ENCODE assay signal across 10 cellular contexts in the genomic region with DNA sequence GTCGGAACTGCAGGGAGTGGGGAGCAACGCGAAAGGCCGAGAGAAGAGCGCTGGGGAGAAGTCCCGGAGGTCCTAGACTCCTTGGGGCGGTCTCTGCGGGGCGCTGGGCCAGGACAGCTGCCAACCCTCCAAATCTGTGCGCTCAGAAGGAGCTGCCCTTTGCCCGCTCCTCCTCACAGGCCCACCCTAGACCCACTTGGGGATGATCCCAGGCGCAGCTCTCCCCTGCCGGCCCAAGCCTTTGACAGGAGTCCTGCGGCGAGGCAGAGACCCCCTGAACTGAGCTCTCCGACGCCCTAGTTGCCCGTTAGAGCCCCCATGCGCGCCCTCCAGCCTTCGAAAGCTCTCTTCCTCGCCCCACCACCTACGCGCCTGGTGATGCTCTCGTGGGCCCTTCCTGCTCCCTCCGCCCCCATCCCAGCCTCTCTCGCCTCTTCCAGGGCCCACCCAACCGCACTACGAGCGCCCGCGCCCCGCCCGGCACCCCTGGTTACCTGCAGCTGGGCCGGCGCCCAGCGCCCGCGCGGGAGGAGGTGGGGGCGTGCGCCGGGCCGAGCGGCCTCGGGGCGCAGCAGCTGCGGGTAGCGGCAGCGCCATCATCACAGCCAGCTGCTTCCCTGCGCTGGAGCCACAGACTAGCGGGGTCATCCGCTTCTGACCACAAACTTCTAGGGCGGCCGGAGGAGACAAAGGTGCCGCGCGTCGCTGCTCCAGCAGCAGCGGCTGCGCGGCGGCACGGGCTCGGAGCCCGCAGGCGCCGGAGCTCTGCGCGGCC.
DNase-seq lines count a peak whose midpoint lies in the region; ATAC-seq, FAIRE-seq and TF ChIP-seq lines count a peak whose summit lies in the region.
"Had no signal": no experiment of that assay in that cellular context is flagged by ENCODE, and none has a peak within 500 bp of the region (broad histone marks: within the 10 kb centered on the region; RNA-seq: fewer than 3 reads in every experiment).

No MANE protein-coding gene starts in this region.

- in situ Hi-C loops in astrocyte of the spinal cord (cut with HindIII; ENCODE audit: low sequenced_read_pairs), result no loop called here

- H4K20me1 ChIP-seq in HCT116 (ENCODE audit: insufficient read depth) (no peaks in the 10 kb centered on the region), MM.1S (ENCODE audit: insufficient read depth, low read length) (no peaks in the 10 kb centered on the region)

- peaks cover 0 to 13% of the 10 kb centered on the region in 2 experiments; a peak in 3 of 4 replicates for H3K4me1 ChIP-seq in HCT116 (ENCODE audit: control insufficient read depth in 1 of 2, insufficient read depth in 2 of 2, low read length in 2 of 2)
- H3K4me1 ChIP-seq in MM.1S (ENCODE audit: low read length), result no peaks in the 10 kb centered on the region

- peak; percentile 36 for TF ChIP-seq POLR2A in HCT116 (IDR thresholded peaks at IDR 0.05; ENCODE audit: borderline replicate concordance, extremely low read depth, insufficient read depth, insufficient read length)

- no peaks in the 10 kb centered on the region for H3K9me3 ChIP-seq in HCT116 (ENCODE audit: control insufficient read depth in 1 of 2, insufficient read depth in 1 of 2, low read depth in 1 of 2, low read length in 2 of 2)
- H3K9me3 ChIP-seq in MM.1S (replicated peaks; ENCODE audit: insufficient read depth, low read length), result no peaks in the 10 kb centered on the region

- peak overlapping the region; percentile 96 for H3K4me2 ChIP-seq in HCT116 (ENCODE audit: low read length)
- H3K4me2 ChIP-seq in MM.1S (ENCODE audit: low read depth, low read length), result no peak overlapping the region

- no peak for TF ChIP-seq RAD21 in HCT116 (IDR thresholded peaks at IDR 0.05; ENCODE audit: low read depth)

- RAD21 ChIA-PET in HCT116 (lab: Charles Lee; ENCODE audit: low non-redundant PET in 1 of 2, low total read pairs in 2 of 2, uncharacterized antibody in 2 of 2, unreplicated experiment in 2 of 2), result no interaction called here

- no peak overlapping the region for H3K27ac Mint-ChIP-seq in natural killer cell

- H3K27me3 Mint-ChIP-seq in natural killer cell (ENCODE audit: low read depth in 2 of 2), result peaks cover 31 to 34% of the 10 kb centered on the region in 2 donors

- H3K36me3 Mint-ChIP-seq in natural killer cell, result no peaks in the 10 kb centered on the region

- no peaks in the 10 kb centered on the region for H3F3A ChIP-seq in MM.1S (ENCODE audit: insufficient read depth, low read length)

- H3K4me3 ChIP-seq in HCT116 (replicated peaks in 1 of 2; ENCODE audit: low read depth in 1 of 2, low read length in 2 of 2) (peak overlapping the region; percentile 76 to 81), astrocyte of the spinal cord (ENCODE audit: low read depth, low read length) (peak overlapping the region; percentile 46), MM.1S (ENCODE audit: low read length) (no peak overlapping the region)
- H3K4me3 ChIP-seq: GM12878 had no signal

- DNase-seq in AG08395 (ENCODE audit: low spot score) (peak; percentile 13), HCT116 (ENCODE audit: low read depth, low spot score) (no peak), astrocyte of the spinal cord (ENCODE audit: low read depth, low spot score) (no peak), natural killer cell (no peak), MM.1S (no peak), D721Med (ENCODE audit: insufficient read length, low spot score) (no peak)
- DNase-seq: NCI-H1048 had no signal

- H2AFZ ChIP-seq in HCT116 (ENCODE audit: low read depth, low read length, poor library complexity, severe bottlenecking), result no peak overlapping the region
- H2AFZ ChIP-seq in MM.1S (ENCODE audit: low read length), result no peak overlapping the region

- H3K36me3 ChIP-seq in HCT116 (ENCODE audit: control insufficient read depth in 1 of 2, insufficient read depth in 2 of 2, low read length in 2 of 2) (no peaks in the 10 kb centered on the region), MM.1S (replicated peaks; ENCODE audit: insufficient read depth, low read length) (no peaks in the 10 kb centered on the region)

- no peak for FAIRE-seq in D721Med (lab: Jason Lieb, UNC)
- FAIRE-seq: GM12878 had no signal

- POLR2A ChIA-PET in HCT116 (lab: Charles Lee), result no interaction called here

- TF ChIP-seq CTCF in HCT116 (IDR thresholded peaks at IDR 0.05 in 2 of 3, conservative IDR thresholded peaks at IDR 0.05 in 1 of 3; ENCODE audit: borderline replicate concordance in 1 of 3, insufficient read depth in 1 of 3, low read depth in 2 of 3, low read length in 2 of 3) (no peak), astrocyte of the spinal cord (IDR thresholded peaks at IDR 0.05; ENCODE audit: low read depth, low read length) (no peak), natural killer cell (IDR thresholded peaks at IDR 0.05) (no peak), MM.1S (IDR thresholded peaks at IDR 0.05; ENCODE audit: low read length) (no peak), D721Med (IDR thresholded peaks at IDR 0.05; ENCODE audit: insufficient read depth, missing control alignments) (no peak)

- intact Hi-C loops in HCT116 (cut with micrococcal nuclease) (no loop called here), natural killer cell (cut with micrococcal nuclease) (no loop called here)

- H3K27ac ChIP-seq in HCT116 (ENCODE audit: low read depth, low read length) (peak overlapping the region; percentile 71; the same call in 1 of the 2 replicates), MM.1S (ENCODE audit: low read length) (no peak overlapping the region)

- no peaks in the 10 kb centered on the region for H3K9me3 Mint-ChIP-seq in natural killer cell

- H3K9ac ChIP-seq in HCT116 (ENCODE audit: low read length) (peak overlapping the region; percentile 76), MM.1S (ENCODE audit: low read length) (no peak overlapping the region)

- H3K27me3 ChIP-seq in HCT116 (ENCODE audit: insufficient read depth, low read length) (no peaks in the 10 kb centered on the region), MM.1S (replicated peaks; ENCODE audit: insufficient read depth, low read length) (peaks cover 75% of the 10 kb centered on the region)

- H3K4me3 Mint-ChIP-seq in natural killer cell, result peak overlapping the region; percentile 37

- no TSS peak for BruUV-seq in HCT116 (replicated peaks; lab: Mats Ljungman, UMichigan)

- H3K79me2 ChIP-seq in HCT116 (ENCODE audit: insufficient read depth, low read length), result peaks cover 7% of the 10 kb centered on the region; the same call in 1 of the 2 replicates
- H3K79me2 ChIP-seq in MM.1S (ENCODE audit: low read length), result no peaks in the 10 kb centered on the region

- H3K9me2 ChIP-seq in HCT116 (ENCODE audit: insufficient read depth) (no peaks in the 10 kb centered on the region), MM.1S (replicated peaks; ENCODE audit: insufficient read depth, low read length) (no peaks in the 10 kb centered on the region)

- CTCF ChIA-PET in HCT116 (lab: Charles Lee), result no interaction called here

- H3K4me1 Mint-ChIP-seq in natural killer cell, result no peaks in the 10 kb centered on the region

- ATAC-seq in HCT116 (peak; percentile 61), natural killer cell (no peak), GM19452 (IDR thresholded peaks at IDR 0.05; ENCODE audit: unreplicated experiment) (no peak), GM21423 (IDR thresholded peaks at IDR 0.05; ENCODE audit: unreplicated experiment) (no peak)
- ATAC-seq: GM12878 had no signal

TF ChIP-seq in HCT116, 20 proteins besides CTCF, POLR2A, EP300 and RAD21:
- TF ChIP-seq POLR2AphosphoS5 (IDR thresholded peaks at IDR 0.05; ENCODE audit: low read depth, low read length) (peak; percentile 63), YY1 (IDR thresholded peaks at IDR 0.05; ENCODE audit: extremely low read depth, insufficient replicate concordance, low read depth, low read length) (no peak), ZFX (IDR thresholded peaks at IDR 0.05) (peak; percentile 77)
